13 cellular contexts compared by ENCODE assay signal in genomic region chr10:5461914-5462840, GRCh38. TPM values are rescaled to one million over a fixed set of nuclear protein-coding genes. Genes with fewer than 3 reads are reported as not detected.
A peak's percentile ranks its signal among the peaks of the same experiment; 100 is the strongest.
DNase-seq lines count a peak whose midpoint lies in the region; ATAC-seq and TF ChIP-seq lines count a peak whose summit lies in the region.
"Had no signal": no experiment of that assay in that cellular context is flagged by ENCODE, and none has a peak within 500 bp of the region (broad histone marks: within the 10 kb centered on the region; RNA-seq: fewer than 3 reads in every experiment).

No MANE protein-coding gene starts in this region.

- TF ChIP-seq CTCF in foreskin keratinocyte (conservative IDR thresholded peaks at IDR 0.05), result no peak

- no peak overlapping the region for H3K4me3 ChIP-seq in skeletal muscle satellite cell (ENCODE audit: low read length)
- H3K4me3 ChIP-seq: neural progenitor cell had no signal

- peak overlapping the region; percentile 20 for H3K27ac ChIP-seq in foreskin keratinocyte
- H3K27ac ChIP-seq: neural progenitor cell had no signal

- H3K9me3 ChIP-seq in skeletal muscle satellite cell (replicated peaks; ENCODE audit: low read length), result no peaks in the 10 kb centered on the region

- peaks cover 19% of the 10 kb centered on the region for H3K4me1 ChIP-seq in foreskin keratinocyte
- H3K4me1 ChIP-seq in skeletal muscle satellite cell (ENCODE audit: control insufficient read depth, insufficient read depth, low read length), result peaks cover 18% of the 10 kb centered on the region

- H3K36me3 ChIP-seq in skeletal muscle satellite cell (ENCODE audit: insufficient read depth, low read length), result peaks cover 24% of the 10 kb centered on the region

- DNase-seq in LHCN-M2 (ENCODE audit: low read depth), result peak; percentile 36
- peak; percentile 54 for DNase-seq in astrocyte of the hippocampus (ENCODE audit: low read depth, low spot score)
- peak in 1 of 2 donors; percentile 56 for DNase-seq in foreskin keratinocyte
- DNase-seq in NK-92 treated with Interleukin-12 subunit alpha and Interleukin-12 subunit beta, amount 100 ng/mL, for 24 hours (lab: John Stamatoyannopoulos, UW), result no peak
- DNase-seq in NCI-H2171 treated with DMSO at 0.1 percent for 48 hours (lab: John Stamatoyannopoulos, UW), result no peak
- DNase-seq in stimulated activated CD4-positive, alpha-beta T cell treated with anti-CD3 and anti-CD28 coated beads, Interleukin-1b, Interleukin-23, amount 100 ng/mL, for 48 hours, result no peak
- DNase-seq: H9; kidney; stimulated activated naive CD4-positive, alpha-beta T cell treated with Interleukin-2 at 50 U/mL for 16 hours; T-helper 2 cell had no signal

- H3K9ac ChIP-seq in skeletal muscle satellite cell (ENCODE audit: low read depth, low read length), result no peak overlapping the region
- H3K9ac ChIP-seq: neural progenitor cell had no signal

- H3K27me3 ChIP-seq in foreskin keratinocyte, result no peaks in the 10 kb centered on the region
- no peaks in the 10 kb centered on the region for H3K27me3 ChIP-seq in skeletal muscle satellite cell (ENCODE audit: control insufficient read depth, insufficient read depth, low read length)
- H3K27me3 ChIP-seq: neural progenitor cell had no signal

- H3K4me2 ChIP-seq in skeletal muscle satellite cell (ENCODE audit: low read length), result peak overlapping the region; percentile 47
- H3K4me2 ChIP-seq: neural progenitor cell had no signal

- no peak for ATAC-seq in foreskin keratinocyte
- ATAC-seq in HG02610 (IDR thresholded peaks at IDR 0.05; ENCODE audit: unreplicated experiment), result no peak

RNA-seq across cellular contexts. Expression of gene CALML5, which starts 37.2 kb away (rescaled TPM):
- total RNA-seq in LHCN-M2 (2014; rRNA removed), result not detected in 2 replicates
- polyA plus RNA-seq in LHCN-M2 (2012), result not detected
- 2.4 and 65.7 TPM in 2 replicates for total RNA-seq in foreskin keratinocyte
- 2.1 and 104 TPM in 2 replicates for polyA plus RNA-seq in foreskin keratinocyte
- not detected in 2 replicates for total RNA-seq in skeletal muscle satellite cell (2012; rRNA removed)
- total RNA-seq: H9, kidney had no signal

RNA-seq across cellular contexts. Expression of gene NET1, which starts 49.8 kb away (rescaled TPM):
- total RNA-seq in LHCN-M2 (2014; rRNA removed) (43.2 and 56.2 TPM in 2 replicates), foreskin keratinocyte (164 and 203 TPM in 2 replicates)
- polyA plus RNA-seq in LHCN-M2 (2012), result 9.4 TPM
- polyA plus RNA-seq in foreskin keratinocyte, result 63.4 and 64.3 TPM in 2 replicates
- total RNA-seq in skeletal muscle satellite cell (2012; rRNA removed), result 21.3 and 26.6 TPM in 2 replicates

RNA-seq across cellular contexts. Expression of gene TUBAL3, which starts 57.5 kb away (rescaled TPM):
- total RNA-seq in LHCN-M2 (2014; rRNA removed) (not detected in 2 replicates), foreskin keratinocyte (0.60 and 1.1 TPM in 2 replicates)
- polyA plus RNA-seq in LHCN-M2 (2012), result not detected
- polyA plus RNA-seq in foreskin keratinocyte, result 0.35 and 1.0 TPM in 2 replicates
- total RNA-seq in skeletal muscle satellite cell (2012; rRNA removed), result not detected in 2 replicates
- total RNA-seq: H9 had no signal

Comparison
In these comparisons a context has a peak if more than half of its experiments do, and no peak if none do; other contexts are left out.
1. DNase-seq: peak in LHCN-M2 (single experiment) and astrocyte of the hippocampus (single experiment); none in NK-92 treated with Interleukin-12 subunit alpha and Interleukin-12 subunit beta, amount 100 ng/mL, for 24 hours (single experiment), NCI-H2171 treated with DMSO at 0.1 percent for 48 hours (single experiment) and stimulated activated CD4-positive, alpha-beta T cell treated with anti-CD3 and anti-CD28 coated beads, Interleukin-1b, Interleukin-23, amount 100 ng/mL, for 48 hours (single experiment).